In genomic region chr19:49880162-49880869, GRCh38 we compare ENCODE assay signal across 20 cellular contexts. TPM values are rescaled to one million over a fixed set of nuclear protein-coding genes. Genes with fewer than 3 reads are reported as not detected.
A peak's percentile ranks its signal among the peaks of the same experiment; 100 is the strongest.
DNase-seq lines count a peak whose midpoint lies in the region; ATAC-seq, FAIRE-seq and TF ChIP-seq lines count a peak whose summit lies in the region.
"Had no signal": no experiment of that assay in that cellular context is flagged by ENCODE, and none has a peak within 500 bp of the region (broad histone marks: within the 10 kb centered on the region; RNA-seq: fewer than 3 reads in every experiment).

No MANE protein-coding gene starts in this region.

- H3K27ac ChIP-seq in K562 (ENCODE audit: extremely low read depth, low read depth, low read length): no peak overlapping the region
- H3K27ac ChIP-seq: A549, C4-2B had no signal

- TF ChIP-seq CTCF in natural killer cell (IDR thresholded peaks at IDR 0.05) (no peak), K562 (IDR thresholded peaks at IDR 0.05 in 2 of 3, conservative IDR thresholded peaks at IDR 0.05 in 1 of 3; ENCODE audit: insufficient read depth in 2 of 3, low read depth in 1 of 3, low read length in 3 of 3) (no peak), nephron (IDR thresholded peaks at IDR 0.05; ENCODE audit: unreplicated experiment in 3 of 3) (no peak)

- peaks cover 9 to 63% of the 10 kb centered on the region in 2 experiments; a peak in 4 of 5 replicates for H3K4me1 ChIP-seq in K562 (replicated peaks in 1 of 2; ENCODE audit: control insufficient read depth in 2 of 2, insufficient read depth in 2 of 2, low read length in 2 of 2)

- H2AFZ ChIP-seq in K562 (ENCODE audit: low read depth, low read length): no peak overlapping the region

- H3K27me3 ChIP-seq in K562 (ENCODE audit: control insufficient read depth in 2 of 2, insufficient read depth in 2 of 2, low read length in 2 of 2): no peaks in the 10 kb centered on the region
- H3K27me3 ChIP-seq: MG63 had no signal

- H3K79me2 ChIP-seq in K562 (ENCODE audit: control insufficient read depth, insufficient read depth, low read length): peaks cover 15% of the 10 kb centered on the region

- no peak for TF ChIP-seq POLR2A in K562 (conservative IDR thresholded peaks at IDR 0.05)

- TF ChIP-seq RAD21 in K562 (CRISPR knock-in tag; conservative IDR thresholded peaks at IDR 0.05 in 1 of 2, IDR thresholded peaks at IDR 0.05 in 1 of 2): no peak

- H3K36me3 Mint-ChIP-seq in natural killer cell (no peaks in the 10 kb centered on the region), nephron (ENCODE audit: low read depth) (peaks cover 60% of the 10 kb centered on the region)
- no peaks in the 10 kb centered on the region for H3K36me3 Mint-ChIP-seq in natural killer cell treated with Interleukin-12 subunit alpha and Interleukin-12 subunit beta and Interleukin-15 and Interleukin-18, amount 100 ng/mL, for 72 hours

- peak overlapping the region; percentile 21 for H3K4me3 Mint-ChIP-seq in natural killer cell
- H3K4me3 Mint-ChIP-seq in natural killer cell treated with Interleukin-12 subunit alpha and Interleukin-12 subunit beta and Interleukin-15 and Interleukin-18, amount 100 ng/mL, for 72 hours: no peak overlapping the region
- peak overlapping the region; percentile 37 to 55 (median 55) for H3K4me3 Mint-ChIP-seq in nephron

- FAIRE-seq in K562 (lab: Jason Lieb, UNC): peak; percentile 6
- FAIRE-seq: A549, GM12892, H54 had no signal

- peak overlapping the region in 1 of 2 experiments; percentile 52; a peak in 2 of 4 replicates for H3K9ac ChIP-seq in K562 (ENCODE audit: insufficient read depth in 1 of 2, low read depth in 2 of 2, low read length in 2 of 2)

- H3K4me2 ChIP-seq in K562 (ENCODE audit: insufficient read depth, low read length): no peak overlapping the region
- H3K4me2 ChIP-seq: A549 had no signal

- no peak overlapping the region for H3K27ac Mint-ChIP-seq in natural killer cell
- no peak overlapping the region for H3K27ac Mint-ChIP-seq in natural killer cell treated with Interleukin-12 subunit alpha and Interleukin-12 subunit beta and Interleukin-15 and Interleukin-18, amount 100 ng/mL, for 72 hours
- no peak overlapping the region for H3K27ac Mint-ChIP-seq in nephron

- H3K9me3 Mint-ChIP-seq in natural killer cell (no peaks in the 10 kb centered on the region), nephron (no peaks in the 10 kb centered on the region)
- H3K9me3 Mint-ChIP-seq in natural killer cell treated with Interleukin-12 subunit alpha and Interleukin-12 subunit beta and Interleukin-15 and Interleukin-18, amount 100 ng/mL, for 72 hours: no peaks in the 10 kb centered on the region

- ATAC-seq in natural killer cell (no peak), K562 (no peak), GM21447 (IDR thresholded peaks at IDR 0.05; ENCODE audit: unreplicated experiment) (no peak)
- ATAC-seq in natural killer cell treated with Interleukin-12 subunit alpha and Interleukin-12 subunit beta and Interleukin-15 and Interleukin-18, amount 100 ng/mL, for 72 hours: no peak
- ATAC-seq: A549, Panc1, Right ventricle myocardium inferior had no signal

- in situ Hi-C loops in K562 (cut with MboI): no loop called here

- peaks cover 55% of the 10 kb centered on the region for H3K36me3 ChIP-seq in K562 (ENCODE audit: control insufficient read depth, insufficient read depth, low read length)

- WGBS in K562 (ENCODE audit: insufficient coverage, low coverage, missing lambda C conversion rate): 81% methylated on average over 10 of the region's 10 CpGs

- intact Hi-C loops in natural killer cell (cut with micrococcal nuclease): no loop called here
- intact Hi-C loops in K562 (cut with micrococcal nuclease): no loop called here

- H3K4me1 Mint-ChIP-seq in natural killer cell (peaks cover 20 to 24% of the 10 kb centered on the region in 2 donors), nephron (peaks cover 4% of the 10 kb centered on the region)
- peaks cover 17 to 21% of the 10 kb centered on the region in 2 donors for H3K4me1 Mint-ChIP-seq in natural killer cell treated with Interleukin-12 subunit alpha and Interleukin-12 subunit beta and Interleukin-15 and Interleukin-18, amount 100 ng/mL, for 72 hours (ENCODE audit: low read depth in 2 of 2)

- H3K9me1 ChIP-seq in K562 (ENCODE audit: control insufficient read depth, insufficient read depth, low read length): no peaks in the 10 kb centered on the region

- H3K4me3 ChIP-seq in K562: no peak overlapping the region
- H3K4me3 ChIP-seq: A549, MG63 had no signal

- H3K9me3 ChIP-seq in K562 (replicated peaks; ENCODE audit: control insufficient read depth, insufficient read depth, low read depth, low read length): no peaks in the 10 kb centered on the region
- H3K9me3 ChIP-seq: MG63 had no signal

- CTCF ChIA-PET in K562 (lab: Yijun Ruan, JAX; ENCODE audit: low intra/inter-chr PET ratio): no interaction called here

- POLR2A ChIA-PET in K562 (lab: Yijun Ruan, JAX): interaction anchor here (0.7 to 1.6 kb wide), 2 partner anchors 49 to 286 kb away, joined by 3 to 4 read pairs; partner anchors contain the start of genes ATF5 and NUP62

- no peak for TF ChIP-seq EP300 in K562 (IDR thresholded peaks at IDR 0.05; ENCODE audit: low read length)

- BruUV-seq in K562 (replicated peaks; lab: Mats Ljungman, UMichigan): no TSS peak

- H4K20me1 ChIP-seq in K562 (replicated peaks; ENCODE audit: control insufficient read depth, insufficient read depth, low read length): no peaks in the 10 kb centered on the region

- no peak for DNase-seq in natural killer cell
- no peak for DNase-seq in natural killer cell treated with Interleukin-12 subunit alpha and Interleukin-12 subunit beta and Interleukin-15 and Interleukin-18, amount 100 ng/mL, for 72 hours (ENCODE audit: low spot score)
- DNase-seq in K562 (ENCODE audit: extremely low read depth in 1 of 4, low spot score in 3 of 4): no peak
- no peak for DNase-seq in OCI-M1 (lab: John Stamatoyannopoulos, UW)
- DNase-seq in foreskin melanocyte: no peak
- DNase-seq: DMS153, Karpas-422, MG63, NCI-H1092, NCI-H146, NCI-H2081 treated with DMSO at 0.1 percent for 48 hours, NCI-H524 treated with DMSO at 0.1 percent for 48 hours had no signal

- H3K27me3 Mint-ChIP-seq in natural killer cell (ENCODE audit: low read depth in 2 of 2) (no peaks in the 10 kb centered on the region), nephron (ENCODE audit: low read depth) (no peaks in the 10 kb centered on the region)
- no peaks in the 10 kb centered on the region for H3K27me3 Mint-ChIP-seq in natural killer cell treated with Interleukin-12 subunit alpha and Interleukin-12 subunit beta and Interleukin-15 and Interleukin-18, amount 100 ng/mL, for 72 hours

RNA-seq across cellular contexts. Expression of gene TBC1D17, which starts 2.8 kb away (rescaled TPM):
- total RNA-seq in natural killer cell: 10 to 100 TPM; 45.8 to 59.7 (median 54.4) TPM
- total RNA-seq in natural killer cell treated with Interleukin-12 subunit alpha and Interleukin-12 subunit beta and Interleukin-15 and Interleukin-18, amount 100 ng/mL, for 72 hours: 10 to 100 TPM; 26.0 to 34.0 TPM
- 34.8 and 78.7 TPM in 2 replicates for total RNA-seq in K562 (2011; cell fraction: chromatin; rRNA removed; ENCODE audit: low replicate concordance)
- 40.9 and 43.4 TPM in 2 replicates for total RNA-seq in K562 (2011; cell fraction: nucleolus; rRNA removed)
- total RNA-seq in K562 (2011; cell fraction: nucleoplasm; rRNA removed): 33.2 and 34.5 TPM in 2 replicates
- 3.8 and 6.8 TPM in 2 replicates for total RNA-seq in K562 (2014; rRNA removed)
- 2.6 and 3.2 TPM in 2 replicates for total RNA-seq in K562 (2014; rRNA removed; fragmentation: Illumina TruSeq; extraction: Trizol)
- total RNA-seq in K562 (2015; rRNA removed; fragmentation: Illumina TruSeq; extraction: Trizol): 2.4 and 3.5 TPM in 2 replicates
- 14.2 and 16.0 TPM in 2 replicates for total RNA-seq in K562 (2021)
- 7.4 and 10.5 TPM in 2 replicates for polyA plus RNA-seq in K562 (2011; rRNA removed)
- 8.7 and 14.7 TPM in 2 replicates for polyA plus RNA-seq in K562 (2011; cell fraction: cytosol; rRNA removed)
- 33.2 and 48.4 TPM in 2 replicates for polyA plus RNA-seq in K562 (2011; cell fraction: nucleus; rRNA removed)
- 15.8 and 16.9 TPM in 2 replicates for polyA plus RNA-seq in K562 (2012)
- polyA plus RNA-seq in K562 (2014; fragmentation: Illumina TruSeq; extraction: Trizol): 8.7 and 11.7 TPM in 2 replicates
- polyA plus RNA-seq in K562 (2014; fragmentation: Nextera tagmentation; extraction: Ambion mirVana): under 1 TPM; 0.42 to 0.46 TPM
- polyA plus RNA-seq in K562 (2014; rRNA removed): 14.7 and 18.2 TPM in 2 replicates
- 5.7 and 7.2 TPM in 2 replicates for polyA minus RNA-seq in K562 (2011; rRNA and poly(A)+ RNA removed)
- 9.1 and 9.2 TPM in 2 replicates for polyA minus RNA-seq in K562 (2011; cell fraction: cytosol; rRNA and poly(A)+ RNA removed)
- polyA minus RNA-seq in K562 (2011; cell fraction: nucleus; rRNA and poly(A)+ RNA removed): 12.3 and 15.3 TPM in 2 replicates

RNA-seq across cellular contexts. Expression of gene AKT1S1, which starts 3.2 kb away (rescaled TPM):
- total RNA-seq in natural killer cell (10 to 100 TPM; 12.8 to 17.8 (median 16.1) TPM), K562 (2014; rRNA removed) (25.7 and 33.8 TPM in 2 replicates), K562 (2014; rRNA removed; fragmentation: Illumina TruSeq; extraction: Trizol) (5.7 and 6.9 TPM in 2 replicates), K562 (2015; rRNA removed; fragmentation: Illumina TruSeq; extraction: Trizol) (13.5 and 14.4 TPM in 2 replicates), K562 (2021) (50.1 and 50.3 TPM in 2 replicates)
- total RNA-seq in natural killer cell treated with Interleukin-12 subunit alpha and Interleukin-12 subunit beta and Interleukin-15 and Interleukin-18, amount 100 ng/mL, for 72 hours: 10 to 100 TPM; 16.8 to 32.1 TPM
- 24.5 and 49.9 TPM in 2 replicates for total RNA-seq in K562 (2011; cell fraction: chromatin; rRNA removed; ENCODE audit: low replicate concordance)
- total RNA-seq in K562 (2011; cell fraction: nucleolus; rRNA removed): 34.3 and 39.9 TPM in 2 replicates
- 26.9 and 29.9 TPM in 2 replicates for total RNA-seq in K562 (2011; cell fraction: nucleoplasm; rRNA removed)
- polyA plus RNA-seq in K562 (2011; rRNA removed) (17.1 and 22.4 TPM in 2 replicates), K562 (2014; fragmentation: Illumina TruSeq; extraction: Trizol) (39.0 and 40.7 TPM in 2 replicates), K562 (2014; fragmentation: Nextera tagmentation; extraction: Ambion mirVana) (1 to 10 TPM; 1.2 TPM), K562 (2014; rRNA removed) (38.2 and 45.4 TPM in 2 replicates)
- polyA plus RNA-seq in K562 (2011; cell fraction: cytosol; rRNA removed): 34.5 and 68.9 TPM in 2 replicates
- polyA plus RNA-seq in K562 (2011; cell fraction: nucleus; rRNA removed): 33.2 and 55.4 TPM in 2 replicates
- 31.8 and 37.6 TPM in 2 replicates for polyA plus RNA-seq in K562 (2012)
- polyA minus RNA-seq in K562 (2011; rRNA and poly(A)+ RNA removed): 7.8 and 10.3 TPM in 2 replicates
- polyA minus RNA-seq in K562 (2011; cell fraction: cytosol; rRNA and poly(A)+ RNA removed): 17.4 and 21.4 TPM in 2 replicates
- polyA minus RNA-seq in K562 (2011; cell fraction: nucleus; rRNA and poly(A)+ RNA removed): 18.2 and 22.4 TPM in 2 replicates

RNA-seq across cellular contexts. Expression of gene PNKP, which starts 12.9 kb away (rescaled TPM):
- 100 to 1,000 TPM; 228 to 253 (median 243) TPM for total RNA-seq in natural killer cell
- total RNA-seq in natural killer cell treated with Interleukin-12 subunit alpha and Interleukin-12 subunit beta and Interleukin-15 and Interleukin-18, amount 100 ng/mL, for 72 hours: 100 to 1,000 TPM; 146 to 205 TPM
- total RNA-seq in K562 (2011; cell fraction: chromatin; rRNA removed; ENCODE audit: low replicate concordance): 168 and 404 TPM in 2 replicates
- total RNA-seq in K562 (2011; cell fraction: nucleolus; rRNA removed): 252 and 258 TPM in 2 replicates
- total RNA-seq in K562 (2011; cell fraction: nucleoplasm; rRNA removed): 178 and 185 TPM in 2 replicates
- total RNA-seq in K562 (2014; rRNA removed): 56.0 and 59.3 TPM in 2 replicates
- 12.3 and 18.1 TPM in 2 replicates for total RNA-seq in K562 (2014; rRNA removed; fragmentation: Illumina TruSeq; extraction: Trizol)
- total RNA-seq in K562 (2015; rRNA removed; fragmentation: Illumina TruSeq; extraction: Trizol): 25.3 and 29.4 TPM in 2 replicates
- total RNA-seq in K562 (2021): 84.9 and 85.4 TPM in 2 replicates
- 13.7 and 21.3 TPM in 2 replicates for polyA plus RNA-seq in K562 (2011; rRNA removed)
- polyA plus RNA-seq in K562 (2011; cell fraction: cytosol; rRNA removed): 12.2 and 25.9 TPM in 2 replicates
- polyA plus RNA-seq in K562 (2011; cell fraction: nucleus; rRNA removed): 123 and 164 TPM in 2 replicates
- polyA plus RNA-seq in K562 (2012): 56.7 and 64.2 TPM in 2 replicates
- 26.7 and 30.0 TPM in 2 replicates for polyA plus RNA-seq in K562 (2014; fragmentation: Illumina TruSeq; extraction: Trizol)
- polyA plus RNA-seq in K562 (2014; fragmentation: Nextera tagmentation; extraction: Ambion mirVana): 1 to 10 TPM; 2.8 to 3.1 TPM
- polyA plus RNA-seq in K562 (2014; rRNA removed): 64.0 and 71.3 TPM in 2 replicates
- polyA minus RNA-seq in K562 (2011; rRNA and poly(A)+ RNA removed): 6.7 and 8.2 TPM in 2 replicates
- 22.8 and 136 TPM in 2 replicates for polyA minus RNA-seq in K562 (2011; cell fraction: cytosol; rRNA and poly(A)+ RNA removed)
- 48.2 and 49.9 TPM in 2 replicates for polyA minus RNA-seq in K562 (2011; cell fraction: nucleus; rRNA and poly(A)+ RNA removed)

RNA-seq across cellular contexts. Expression of gene IL4I1, which starts 16.4 kb away (rescaled TPM):
- 1 to 10 TPM; 3.0 to 3.8 (median 3.4) TPM for total RNA-seq in natural killer cell
- 10 to 100 TPM in 1 of 2 donors, 1 to 10 TPM in 1; 2.4 to 15.1 TPM for total RNA-seq in natural killer cell treated with Interleukin-12 subunit alpha and Interleukin-12 subunit beta and Interleukin-15 and Interleukin-18, amount 100 ng/mL, for 72 hours
- 0.93 TPM in 1 of 2 replicates, not detected in the other for total RNA-seq in K562 (2011; cell fraction: chromatin; rRNA removed; ENCODE audit: low replicate concordance)
- total RNA-seq in K562 (2011; cell fraction: nucleolus; rRNA removed): 1.8 TPM in 2 replicates
- 0.37 and 0.46 TPM in 2 replicates for total RNA-seq in K562 (2011; cell fraction: nucleoplasm; rRNA removed)
- total RNA-seq in K562 (2014; rRNA removed): 0.90 and 0.95 TPM in 2 replicates
- total RNA-seq in K562 (2014; rRNA removed; fragmentation: Illumina TruSeq; extraction: Trizol): 0.33 TPM in 1 of 2 replicates, not detected in the other
- total RNA-seq in K562 (2015; rRNA removed; fragmentation: Illumina TruSeq; extraction: Trizol): 0.19 and 0.43 TPM in 2 replicates
- 0.55 and 0.76 TPM in 2 replicates for total RNA-seq in K562 (2021)
- polyA plus RNA-seq in K562 (2011; rRNA removed): 0.06 and 0.31 TPM in 2 replicates
- polyA plus RNA-seq in K562 (2011; cell fraction: cytosol; rRNA removed): 0.04 and 0.36 TPM in 2 replicates
- 0.24 and 0.27 TPM in 2 replicates for polyA plus RNA-seq in K562 (2011; cell fraction: nucleus; rRNA removed)
- polyA plus RNA-seq in K562 (2012): 0.50 and 0.56 TPM in 2 replicates
- 0.15 TPM in 1 of 2 replicates, not detected in the other for polyA plus RNA-seq in K562 (2014; fragmentation: Illumina TruSeq; extraction: Trizol)
- polyA plus RNA-seq in K562 (2014; fragmentation: Nextera tagmentation; extraction: Ambion mirVana): under 1 TPM in 1 of 2 experiments, not detected in 1; 0.13 TPM
- polyA plus RNA-seq in K562 (2014; rRNA removed): 0.09 and 0.44 TPM in 2 replicates
- polyA minus RNA-seq in K562 (2011; rRNA and poly(A)+ RNA removed): 0.11 TPM in 1 of 2 replicates, not detected in the other
- polyA minus RNA-seq in K562 (2011; cell fraction: cytosol; rRNA and poly(A)+ RNA removed): 0.67 and 0.73 TPM in 2 replicates
- polyA minus RNA-seq in K562 (2011; cell fraction: nucleus; rRNA and poly(A)+ RNA removed): 0.67 and 0.81 TPM in 2 replicates

RNA-seq across cellular contexts. Expression of gene PTOV1, which starts 29.4 kb away (rescaled TPM):
- total RNA-seq in natural killer cell (100 to 1,000 TPM; 116 to 132 (median 128) TPM), K562 (2014; rRNA removed) (61.3 and 79.5 TPM in 2 replicates), K562 (2014; rRNA removed; fragmentation: Illumina TruSeq; extraction: Trizol) (14.0 and 23.3 TPM in 2 replicates), K562 (2015; rRNA removed; fragmentation: Illumina TruSeq; extraction: Trizol) (43.5 and 44.6 TPM in 2 replicates), K562 (2021) (156 and 169 TPM in 2 replicates)
- total RNA-seq in natural killer cell treated with Interleukin-12 subunit alpha and Interleukin-12 subunit beta and Interleukin-15 and Interleukin-18, amount 100 ng/mL, for 72 hours: 10 to 100 TPM; 64.6 to 78.0 TPM
- total RNA-seq in K562 (2011; cell fraction: chromatin; rRNA removed; ENCODE audit: low replicate concordance): 128 and 364 TPM in 2 replicates
- 274 and 281 TPM in 2 replicates for total RNA-seq in K562 (2011; cell fraction: nucleolus; rRNA removed)
- total RNA-seq in K562 (2011; cell fraction: nucleoplasm; rRNA removed): 195 and 218 TPM in 2 replicates
- polyA plus RNA-seq in K562 (2011; rRNA removed) (33.0 and 58.6 TPM in 2 replicates), K562 (2014; fragmentation: Illumina TruSeq; extraction: Trizol) (61.7 and 81.3 TPM in 2 replicates), K562 (2014; fragmentation: Nextera tagmentation; extraction: Ambion mirVana) (1 to 10 TPM; 4.9 to 9.3 TPM), K562 (2014; rRNA removed) (68.1 and 75.0 TPM in 2 replicates)
- polyA plus RNA-seq in K562 (2011; cell fraction: cytosol; rRNA removed): 39.8 and 67.6 TPM in 2 replicates
- 302 and 359 TPM in 2 replicates for polyA plus RNA-seq in K562 (2011; cell fraction: nucleus; rRNA removed)
- 104 and 153 TPM in 2 replicates for polyA plus RNA-seq in K562 (2012)
- polyA minus RNA-seq in K562 (2011; rRNA and poly(A)+ RNA removed): 22.8 and 25.3 TPM in 2 replicates
- 60.9 and 84.8 TPM in 2 replicates for polyA minus RNA-seq in K562 (2011; cell fraction: cytosol; rRNA and poly(A)+ RNA removed)
- 81.6 and 99.6 TPM in 2 replicates for polyA minus RNA-seq in K562 (2011; cell fraction: nucleus; rRNA and poly(A)+ RNA removed)
